In genomic region chr13:53637971-53638547, GRCh38 we compare ENCODE assay signal across 29 cellular contexts.
"Had no signal": no experiment of that assay in that cellular context is flagged by ENCODE, and none has a peak within 500 bp of the region (broad histone marks: within the 10 kb centered on the region; RNA-seq: fewer than 3 reads in every experiment).

No MANE protein-coding gene starts in this region.

- H3K27ac Mint-ChIP-seq: activated CD4-positive, alpha-beta memory T cell treated with anti-CD3 and anti-CD28 coated beads, Interleukin-2, amount 10 ng/mL, durations not matched to agents 7 days and 5 days; activated CD4-positive, alpha-beta T cell treated with anti-CD3 and anti-CD28 coated beads for 36 hours; activated CD4-positive, alpha-beta T cell treated with anti-CD3 and anti-CD28 coated beads, Interleukin-2, amount 10 ng/mL, durations not matched to agents 24 days and 14 days; activated naive CD8-positive, alpha-beta T cell; activated T-cell treated with anti-CD3 and anti-CD28 coated beads, Interleukin-2, amount 50 U/mL, for 24 hours; activated T-cell treated with anti-CD3 and anti-CD28 coated beads, Interleukin-2, amount 50 U/mL, for 72 hours; dendritic cell treated with granulocyte-macrophage colony-stimulating factor and Interleukin-4, amounts not matched to agents 40 ng/mL and 50 ng/mL, for 4 days; endodermal cell had no signal

- FAIRE-seq: astrocyte, bronchial epithelial cell, frontal cortex had no signal

- H3K4me1 Mint-ChIP-seq: activated CD4-positive, alpha-beta memory T cell treated with anti-CD3 and anti-CD28 coated beads, Interleukin-2, amount 10 ng/mL, durations not matched to agents 7 days and 5 days; activated CD4-positive, alpha-beta T cell treated with anti-CD3 and anti-CD28 coated beads for 36 hours; activated CD4-positive, alpha-beta T cell treated with anti-CD3 and anti-CD28 coated beads, Interleukin-2, amount 10 ng/mL, durations not matched to agents 24 days and 14 days; central memory CD8-positive, alpha-beta T cell; endodermal cell had no signal

- H3K27me3 Mint-ChIP-seq: activated CD4-positive, alpha-beta memory T cell treated with anti-CD3 and anti-CD28 coated beads, Interleukin-2, amount 10 ng/mL, durations not matched to agents 7 days and 5 days; activated CD4-positive, alpha-beta T cell treated with anti-CD3 and anti-CD28 coated beads for 36 hours; activated CD4-positive, alpha-beta T cell treated with anti-CD3 and anti-CD28 coated beads, Interleukin-2, amount 10 ng/mL, durations not matched to agents 24 days and 14 days; activated naive CD8-positive, alpha-beta T cell; activated T-cell treated with anti-CD3 and anti-CD28 coated beads, Interleukin-2, amount 50 U/mL, for 24 hours; central memory CD8-positive, alpha-beta T cell; dendritic cell treated with granulocyte-macrophage colony-stimulating factor and Interleukin-4, amounts not matched to agents 40 ng/mL and 50 ng/mL, for 4 days had no signal

- ATAC-seq: activated CD4-positive, alpha-beta T cell treated with anti-CD3 and anti-CD28 coated beads for 36 hours; activated T-cell treated with anti-CD3 and anti-CD28 coated beads, Interleukin-2, amount 50 U/mL, for 72 hours; esophagus mucosa had no signal

- DNase-seq: activated CD4-positive, alpha-beta memory T cell treated with anti-CD3 and anti-CD28 coated beads, Interleukin-2, amount 10 ng/mL, durations not matched to agents 7 days and 5 days; activated CD4-positive, alpha-beta T cell treated with anti-CD3 and anti-CD28 coated beads for 36 hours; activated CD4-positive, alpha-beta T cell treated with anti-CD3 and anti-CD28 coated beads, Interleukin-2, amount 10 ng/mL, durations not matched to agents 24 days and 14 days; activated CD4-positive, alpha-beta T cell treated with anti-CD3 and anti-CD28 coated beads, Interleukin-2, amount 50 U/mL, for 4 hours; activated CD4-positive, CD25-positive, alpha-beta regulatory T cell; activated CD4-positive, CD25-positive, alpha-beta regulatory T cell treated with anti-CD3 and anti-CD28 coated beads, Interleukin-2, amount 50 U/mL, for 72 hours; activated CD8-positive, alpha-beta memory T cell treated with anti-CD3 and anti-CD28 coated beads, Interleukin-2, amount 50 U/mL, for 48 hours; activated gamma-delta T cell; activated naive CD4-positive, alpha-beta T cell; activated naive CD4-positive, alpha-beta T cell treated with anti-CD3 and anti-CD28 coated beads, Interleukin-2, amount 50 U/mL, for 16 hours; activated T-cell treated with anti-CD3 and anti-CD28 coated beads for 4 hours; activated T-cell treated with anti-CD3 and anti-CD28 coated beads, Interleukin-2, amount 50 U/mL, for 24 hours; activated T-cell treated with anti-CD3 and anti-CD28 coated beads, Interleukin-2, amount 50 U/mL, for 72 hours; amniotic stem cell; anterior cingulate cortex; brain microvascular endothelial cell; dorsolateral prefrontal cortex; effector memory CD4-positive, alpha-beta T cell; endodermal cell; foreskin fibroblast; head of caudate nucleus; T-helper 2 cell had no signal

- H3K36me3 Mint-ChIP-seq: activated naive CD8-positive, alpha-beta T cell had no signal

- H3K4me3 Mint-ChIP-seq: activated CD4-positive, alpha-beta memory T cell treated with anti-CD3 and anti-CD28 coated beads, Interleukin-2, amount 10 ng/mL, durations not matched to agents 7 days and 5 days; activated CD4-positive, alpha-beta T cell treated with anti-CD3 and anti-CD28 coated beads for 36 hours; activated CD4-positive, alpha-beta T cell treated with anti-CD3 and anti-CD28 coated beads, Interleukin-2, amount 10 ng/mL, durations not matched to agents 24 days and 14 days; activated naive CD8-positive, alpha-beta T cell; activated T-cell treated with anti-CD3 and anti-CD28 coated beads, Interleukin-2, amount 50 U/mL, for 24 hours; activated T-cell treated with anti-CD3 and anti-CD28 coated beads, Interleukin-2, amount 50 U/mL, for 72 hours; central memory CD8-positive, alpha-beta T cell; dendritic cell treated with granulocyte-macrophage colony-stimulating factor and Interleukin-4, amounts not matched to agents 40 ng/mL and 50 ng/mL, for 4 days; endodermal cell had no signal

- H3K9me3 Mint-ChIP-seq: dendritic cell treated with granulocyte-macrophage colony-stimulating factor and Interleukin-4, amounts not matched to agents 40 ng/mL and 50 ng/mL, for 4 days; endodermal cell had no signal
